Comparison of ENCODE assay signal across 14 cellular contexts in genomic region chr2:8238521-8239230, GRCh38.
DNase-seq lines count a peak whose midpoint lies in the region; ATAC-seq, FAIRE-seq and TF ChIP-seq lines count a peak whose summit lies in the region.
"Had no signal": no experiment of that assay in that cellular context is flagged by ENCODE, and none has a peak within 500 bp of the region (broad histone marks: within the 10 kb centered on the region; RNA-seq: fewer than 3 reads in every experiment).

No MANE protein-coding gene starts in this region.

- H3K27ac Mint-ChIP-seq in activated T-helper 2 cell treated with anti-CD3 and anti-CD28 coated beads, Interferon-gamma antibody, Interleukin-2, Interleukin-4, amounts not matched to agents 10 μg/mL and 5 μg/mL and 100 μg/mL, durations not matched to agents 14 hours and 24 hours and 36 hours = peak overlapping the region; percentile 35
- peak overlapping the region; percentile 4 to 86 (median 70) for H3K27ac Mint-ChIP-seq in immature natural killer cell
- H3K27ac Mint-ChIP-seq: activated naive CD4-positive, alpha-beta T cell treated with anti-CD3 and anti-CD28 coated beads for 36 hours had no signal

- no peak for TF ChIP-seq EP300 in A549 (IDR thresholded peaks at IDR 0.05)

- no peak for ATAC-seq in A549
- no peak for ATAC-seq in lower lobe of right lung

- TF ChIP-seq POLR2A in A549 (IDR thresholded peaks at IDR 0.05; ENCODE audit: low read length) = no peak

- DNase-seq in A549 (ENCODE audit: low read depth in 1 of 2, low spot score in 1 of 2) (no peak), GM19239 (ENCODE audit: insufficient read length, low spot score) (no peak), immature natural killer cell (no peak), mucosa of gallbladder (ENCODE audit: low spot score) (no peak), lower lobe of right lung (no peak), NCI-H1092 treated with DMSO at 0.1 percent for 48 hours (lab: John Stamatoyannopoulos, UW) (no peak), mammary epithelial cell (no peak)
- no peak for DNase-seq in activated T-helper 2 cell treated with anti-CD3 and anti-CD28 coated beads, Interferon-gamma antibody, Interleukin-2, Interleukin-4, amounts not matched to agents 10 μg/mL and 5 μg/mL and 100 μg/mL, durations not matched to agents 14 hours and 24 hours and 36 hours (ENCODE audit: low spot score)
- DNase-seq: activated naive CD4-positive, alpha-beta T cell treated with anti-CD3 and anti-CD28 coated beads for 36 hours; NCI-H2081; NCI-H526 treated with DMSO at 0.1 percent for 48 hours; stomach; SW 1271 had no signal

- peaks cover 39% of the 10 kb centered on the region for H3K4me1 Mint-ChIP-seq in activated T-helper 2 cell treated with anti-CD3 and anti-CD28 coated beads, Interferon-gamma antibody, Interleukin-2, Interleukin-4, amounts not matched to agents 10 μg/mL and 5 μg/mL and 100 μg/mL, durations not matched to agents 14 hours and 24 hours and 36 hours (ENCODE audit: low read depth)
- peaks cover 40 to 76% of the 10 kb centered on the region in 2 donors for H3K4me1 Mint-ChIP-seq in immature natural killer cell

- H3K36me3 ChIP-seq in lower lobe of right lung (no peaks in the 10 kb centered on the region), mammary epithelial cell (ENCODE audit: insufficient read depth, low read length) (no peaks in the 10 kb centered on the region)
- H3K36me3 ChIP-seq: stomach had no signal

- FAIRE-seq in A549 (lab: Jason Lieb, UNC) = no peak
- FAIRE-seq in GM19239 (lab: Jason Lieb, UNC) = peak; percentile 31
- FAIRE-seq: RCC 7860 had no signal

- intact Hi-C loops in activated T-helper 2 cell treated with anti-CD3 and anti-CD28 coated beads, Interferon-gamma antibody, Interleukin-2, Interleukin-4, amounts not matched to agents 10 μg/mL and 5 μg/mL and 100 μg/mL, durations not matched to agents 14 hours and 24 hours and 36 hours (cut with micrococcal nuclease) = loop anchor here (1.0 to 10.0 kb wide), 10 partner anchors 44 to 804 kb away; partner anchors contain the start of gene ID2
- intact Hi-C loops in lower lobe of right lung (cut with DNase I) (no loop called here), mammary epithelial cell (cut with micrococcal nuclease) (no loop called here)

- H3K27ac ChIP-seq in A549 = no peak overlapping the region
- H3K27ac ChIP-seq in lower lobe of right lung = no peak overlapping the region
- H3K27ac ChIP-seq in mammary epithelial cell (ENCODE audit: insufficient read depth, low read depth, low read length) = no peak overlapping the region
- H3K27ac ChIP-seq: stomach had no signal

- no peak for TF ChIP-seq RAD21 in A549 (conservative IDR thresholded peaks at IDR 0.05 in 1 of 2, IDR thresholded peaks at IDR 0.05 in 1 of 2)

- CTCF ChIA-PET in A549 (lab: Yijun Ruan, JAX) = no interaction called here
- CTCF ChIA-PET in mammary epithelial cell (lab: Charles Lee; ENCODE audit: low non-redundant PET) = no interaction called here

- dilution Hi-C loops in mammary epithelial cell (cut with HindIII; ENCODE audit: low sequenced_read_pairs) = no loop called here

- H3K4me2 ChIP-seq in A549 = no peak overlapping the region
- no peak overlapping the region for H3K4me2 ChIP-seq in mammary epithelial cell (ENCODE audit: insufficient read depth, low read depth, low read length)

- H3K9ac ChIP-seq in mammary epithelial cell (ENCODE audit: insufficient read depth, low read length) = no peak overlapping the region

- no peaks in the 10 kb centered on the region for H3K27me3 ChIP-seq in lower lobe of right lung (ENCODE audit: low read depth)
- H3K27me3 ChIP-seq in mammary epithelial cell (ENCODE audit: insufficient read depth, low read length) = no peaks in the 10 kb centered on the region
- H3K27me3 ChIP-seq: stomach had no signal

- no peak overlapping the region for H3K4me3 Mint-ChIP-seq in activated T-helper 2 cell treated with anti-CD3 and anti-CD28 coated beads, Interferon-gamma antibody, Interleukin-2, Interleukin-4, amounts not matched to agents 10 μg/mL and 5 μg/mL and 100 μg/mL, durations not matched to agents 14 hours and 24 hours and 36 hours (ENCODE audit: low read depth)
- peak overlapping the region; percentile 63 to 83 (median 67) for H3K4me3 Mint-ChIP-seq in immature natural killer cell
- H3K4me3 Mint-ChIP-seq: activated naive CD4-positive, alpha-beta T cell treated with anti-CD3 and anti-CD28 coated beads for 36 hours had no signal

- no peaks in the 10 kb centered on the region for H4K20me1 ChIP-seq in mammary epithelial cell (ENCODE audit: insufficient read depth, low read length)

- WGBS in A549 (ENCODE audit: missing lambda C conversion rate) = 41% methylated on average over 8 of the region's 8 CpGs
- 52% methylated on average over 8 of the region's 8 CpGs for WGBS in mammary epithelial cell (ENCODE audit: low coverage, missing lambda C conversion rate)

- in situ Hi-C loops in mammary epithelial cell (cut with MboI; ENCODE audit: low sequenced_read_pairs in 2 of 2) = no loop called here

- POLR2A ChIA-PET in A549 (lab: Yijun Ruan, JAX) = no interaction called here

- no peaks in the 10 kb centered on the region for H3K79me2 ChIP-seq in mammary epithelial cell (ENCODE audit: insufficient read depth, low read length)

- H3K4me1 ChIP-seq in A549 (no peaks in the 10 kb centered on the region), lower lobe of right lung (peaks cover 15% of the 10 kb centered on the region), mammary epithelial cell (ENCODE audit: insufficient read depth, low read length) (no peaks in the 10 kb centered on the region)

- peaks cover 4% of the 10 kb centered on the region for H3K27me3 Mint-ChIP-seq in activated T-helper 2 cell treated with anti-CD3 and anti-CD28 coated beads, Interferon-gamma antibody, Interleukin-2, Interleukin-4, amounts not matched to agents 10 μg/mL and 5 μg/mL and 100 μg/mL, durations not matched to agents 14 hours and 24 hours and 36 hours (ENCODE audit: low read depth)
- H3K27me3 Mint-ChIP-seq in immature natural killer cell (ENCODE audit: low read depth in 3 of 3) = peaks cover 2 to 6% (median 2%) of the 10 kb centered on the region in 3 donors

- H3K36me3 Mint-ChIP-seq in activated T-helper 2 cell treated with anti-CD3 and anti-CD28 coated beads, Interferon-gamma antibody, Interleukin-2, Interleukin-4, amounts not matched to agents 10 μg/mL and 5 μg/mL and 100 μg/mL, durations not matched to agents 14 hours and 24 hours and 36 hours (ENCODE audit: low read depth) = peaks cover 9% of the 10 kb centered on the region
- H3K36me3 Mint-ChIP-seq in immature natural killer cell = peaks cover 37 to 70% (median 57%) of the 10 kb centered on the region in 3 donors

- BruUV-seq in mammary epithelial cell (replicated peaks; lab: Mats Ljungman, UMichigan) = no TSS peak

- H3K9me3 Mint-ChIP-seq in activated T-helper 2 cell treated with anti-CD3 and anti-CD28 coated beads, Interferon-gamma antibody, Interleukin-2, Interleukin-4, amounts not matched to agents 10 μg/mL and 5 μg/mL and 100 μg/mL, durations not matched to agents 14 hours and 24 hours and 36 hours = peaks cover 6% of the 10 kb centered on the region
- no peaks in the 10 kb centered on the region for H3K9me3 Mint-ChIP-seq in immature natural killer cell

- TF ChIP-seq CTCF in A549 (IDR thresholded peaks at IDR 0.05) (no peak), lower lobe of right lung (IDR thresholded peaks at IDR 0.05) (no peak), mammary epithelial cell (conservative IDR thresholded peaks at IDR 0.05 in 1 of 2, IDR thresholded peaks at IDR 0.05 in 1 of 2; ENCODE audit: extremely low read depth in 1 of 2, insufficient read depth in 1 of 2, low read depth in 1 of 2, low read length in 2 of 2) (no peak)

- H2AFZ ChIP-seq in mammary epithelial cell (ENCODE audit: low read depth, low read length) = no peak overlapping the region

- peaks cover 6% of the 10 kb centered on the region; the same call in 2 of the 3 replicates for H3K9me3 ChIP-seq in A549
- H3K9me3 ChIP-seq in lower lobe of right lung = peaks cover 1% of the 10 kb centered on the region
- no peaks in the 10 kb centered on the region for H3K9me3 ChIP-seq in mammary epithelial cell (replicated peaks; ENCODE audit: insufficient read depth, low read length)

- no peak overlapping the region for H3K4me3 ChIP-seq in A549
- no peak overlapping the region for H3K4me3 ChIP-seq in lower lobe of right lung
- no peak overlapping the region for H3K4me3 ChIP-seq in mammary epithelial cell (replicated peaks in 1 of 3; ENCODE audit: insufficient read depth in 1 of 3, low read depth in 2 of 3, low read length in 3 of 3)
- H3K4me3 ChIP-seq: stomach had no signal

TF ChIP-seq in A549, 52 proteins besides CTCF, POLR2A, EP300 and RAD21:
- TF ChIP-seq BCL3 (IDR thresholded peaks at IDR 0.05) (no peak), CBX8 (IDR thresholded peaks at IDR 0.05) (no peak), ZC3H11A (IDR thresholded peaks at IDR 0.05) (no peak), JUNB (IDR thresholded peaks at IDR 0.05) (no peak), MAFK (IDR thresholded peaks at IDR 0.05; ENCODE audit: partially characterized antibody) (peak; percentile 90), FOSB (CRISPR knock-in tag; IDR thresholded peaks at IDR 0.05) (no peak)
